Comparison of ENCODE assay signal across 8 cellular contexts in the genomic region with DNA sequence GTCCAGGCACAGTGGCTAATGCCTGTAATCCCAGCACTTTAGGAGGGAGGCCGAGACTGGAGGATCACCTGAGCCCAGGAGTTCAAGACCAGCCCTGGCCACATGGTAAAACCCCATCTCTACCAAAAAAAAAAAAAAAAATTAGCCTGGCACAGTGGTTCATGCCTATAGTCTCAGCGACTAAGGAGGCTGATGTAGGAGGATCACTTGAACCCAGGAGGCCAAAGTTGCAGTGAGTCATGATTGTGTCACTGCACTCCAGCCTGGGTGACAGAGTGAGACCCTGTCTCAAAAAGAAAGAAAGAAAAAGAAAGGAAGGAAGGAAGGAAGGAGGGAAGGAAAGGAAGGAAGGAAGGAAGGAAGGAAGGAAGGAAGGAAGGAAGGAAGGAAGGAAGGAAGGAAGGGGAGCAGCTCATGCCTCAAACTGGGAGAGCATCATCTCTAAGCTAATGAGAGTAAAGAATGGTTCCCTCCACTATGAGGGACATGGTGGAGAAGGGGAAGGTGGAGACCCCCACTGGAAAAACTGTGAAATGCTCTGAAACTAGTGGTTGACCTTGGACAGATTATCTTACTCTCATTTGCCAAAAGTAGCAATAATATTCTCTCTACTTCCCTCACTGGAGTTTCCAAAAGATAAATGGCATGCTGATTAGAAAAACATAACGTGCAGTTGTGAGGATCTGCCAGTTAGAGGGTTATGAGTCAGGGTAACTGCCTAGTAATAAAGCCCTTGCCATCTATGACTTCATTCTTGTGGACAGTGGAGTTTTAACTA. TPM values are rescaled to one million over a fixed set of nuclear protein-coding genes. Genes with fewer than 3 reads are reported as not detected.
DNase-seq lines count a peak whose midpoint lies in the region; ATAC-seq and TF ChIP-seq lines count a peak whose summit lies in the region.

No MANE protein-coding gene starts in this region.

- peaks cover 2% of the 10 kb centered on the region for H3K36me3 Mint-ChIP-seq in activated CD8-positive, alpha-beta memory T cell treated with anti-CD3 and anti-CD28 coated beads, Interleukin-2, amount 10 ng/mL, durations not matched to agents 7 days and 5 days
- H3K36me3 Mint-ChIP-seq in activated T-helper 2 cell treated with anti-CD3 and anti-CD28 coated beads, Interferon-gamma antibody, Interleukin-2, Interleukin-4, amounts not matched to agents 10 μg/mL and 5 μg/mL and 100 μg/mL, durations not matched to agents 14 hours and 24 hours and 36 hours (ENCODE audit: low read depth): no peaks in the 10 kb centered on the region
- H3K36me3 Mint-ChIP-seq in nephron (ENCODE audit: low read depth): no peaks in the 10 kb centered on the region

- peak overlapping the region; percentile 97 for H3K27ac Mint-ChIP-seq in activated CD8-positive, alpha-beta memory T cell treated with anti-CD3 and anti-CD28 coated beads, Interleukin-2, amount 10 ng/mL, durations not matched to agents 7 days and 5 days
- H3K27ac Mint-ChIP-seq in activated T-helper 2 cell treated with anti-CD3 and anti-CD28 coated beads, Interferon-gamma antibody, Interleukin-2, Interleukin-4, amounts not matched to agents 10 μg/mL and 5 μg/mL and 100 μg/mL, durations not matched to agents 14 hours and 24 hours and 36 hours: peak overlapping the region; percentile 93
- no peak overlapping the region for H3K27ac Mint-ChIP-seq in nephron

- DNase-seq in activated CD8-positive, alpha-beta memory T cell treated with anti-CD3 and anti-CD28 coated beads, Interleukin-2, amount 10 ng/mL, durations not matched to agents 7 days and 5 days: no peak
- no peak for DNase-seq in activated CD8-positive, alpha-beta memory T cell treated with anti-CD3 and anti-CD28 coated beads, Interleukin-2, amount 50 U/mL, for 48 hours
- DNase-seq in Kasumi-1 (lab: John Stamatoyannopoulos, UW) (peak; percentile 72 to 82), HK-2 (ENCODE audit: unreplicated experiment) (no peak), NCI-H2171 (lab: John Stamatoyannopoulos, UW) (no peak)
- no peak for DNase-seq in activated T-helper 2 cell treated with anti-CD3 and anti-CD28 coated beads, Interferon-gamma antibody, Interleukin-2, Interleukin-4, amounts not matched to agents 10 μg/mL and 5 μg/mL and 100 μg/mL, durations not matched to agents 14 hours and 24 hours and 36 hours (ENCODE audit: low spot score)

- peak; percentile 45 for ATAC-seq in activated CD8-positive, alpha-beta memory T cell treated with anti-CD3 and anti-CD28 coated beads, Interleukin-2, amount 10 ng/mL, durations not matched to agents 7 days and 5 days
- ATAC-seq in HG03565 (IDR thresholded peaks at IDR 0.05; ENCODE audit: unreplicated experiment): no peak

- CTCF ChIA-PET in activated CD8-positive, alpha-beta memory T cell treated with anti-CD3 and anti-CD28 coated beads, Interleukin-2, amount 10 ng/mL, durations not matched to agents 7 days and 5 days (lab: Charles Lee): interaction anchor here (0.7 to 4.7 kb wide), 11 partner anchors 12 to 333 kb away, joined by 3 to 112 read pairs (median 8); partner anchors contain the start of genes GIMAP1, GIMAP4, GIMAP5 and GIMAP7

- H3K27me3 Mint-ChIP-seq in activated CD8-positive, alpha-beta memory T cell treated with anti-CD3 and anti-CD28 coated beads, Interleukin-2, amount 10 ng/mL, durations not matched to agents 7 days and 5 days: no peaks in the 10 kb centered on the region
- no peaks in the 10 kb centered on the region for H3K27me3 Mint-ChIP-seq in activated T-helper 2 cell treated with anti-CD3 and anti-CD28 coated beads, Interferon-gamma antibody, Interleukin-2, Interleukin-4, amounts not matched to agents 10 μg/mL and 5 μg/mL and 100 μg/mL, durations not matched to agents 14 hours and 24 hours and 36 hours (ENCODE audit: low read depth)
- no peaks in the 10 kb centered on the region for H3K27me3 Mint-ChIP-seq in nephron (ENCODE audit: low read depth)

- intact Hi-C loops in activated T-helper 2 cell treated with anti-CD3 and anti-CD28 coated beads, Interferon-gamma antibody, Interleukin-2, Interleukin-4, amounts not matched to agents 10 μg/mL and 5 μg/mL and 100 μg/mL, durations not matched to agents 14 hours and 24 hours and 36 hours (cut with micrococcal nuclease): loop anchor here (1.0 to 5.0 kb wide), 9 partner anchors 20 to 433 kb away; partner anchors contain the start of genes GIMAP1 and GIMAP6

- no peak overlapping the region for H3K4me3 Mint-ChIP-seq in activated CD8-positive, alpha-beta memory T cell treated with anti-CD3 and anti-CD28 coated beads, Interleukin-2, amount 10 ng/mL, durations not matched to agents 7 days and 5 days
- H3K4me3 Mint-ChIP-seq in activated T-helper 2 cell treated with anti-CD3 and anti-CD28 coated beads, Interferon-gamma antibody, Interleukin-2, Interleukin-4, amounts not matched to agents 10 μg/mL and 5 μg/mL and 100 μg/mL, durations not matched to agents 14 hours and 24 hours and 36 hours (ENCODE audit: low read depth): no peak overlapping the region
- no peak overlapping the region for H3K4me3 Mint-ChIP-seq in nephron

- H3K4me1 Mint-ChIP-seq in activated CD8-positive, alpha-beta memory T cell treated with anti-CD3 and anti-CD28 coated beads, Interleukin-2, amount 10 ng/mL, durations not matched to agents 7 days and 5 days: peaks cover 58% of the 10 kb centered on the region
- H3K4me1 Mint-ChIP-seq in activated T-helper 2 cell treated with anti-CD3 and anti-CD28 coated beads, Interferon-gamma antibody, Interleukin-2, Interleukin-4, amounts not matched to agents 10 μg/mL and 5 μg/mL and 100 μg/mL, durations not matched to agents 14 hours and 24 hours and 36 hours (ENCODE audit: low read depth): peaks cover 48% of the 10 kb centered on the region
- H3K4me1 Mint-ChIP-seq in nephron: no peaks in the 10 kb centered on the region

- H3K9me3 Mint-ChIP-seq in activated CD8-positive, alpha-beta memory T cell treated with anti-CD3 and anti-CD28 coated beads, Interleukin-2, amount 10 ng/mL, durations not matched to agents 7 days and 5 days (ENCODE audit: low read depth): no peaks in the 10 kb centered on the region
- H3K9me3 Mint-ChIP-seq in activated T-helper 2 cell treated with anti-CD3 and anti-CD28 coated beads, Interferon-gamma antibody, Interleukin-2, Interleukin-4, amounts not matched to agents 10 μg/mL and 5 μg/mL and 100 μg/mL, durations not matched to agents 14 hours and 24 hours and 36 hours: no peaks in the 10 kb centered on the region
- H3K9me3 Mint-ChIP-seq in nephron: no peaks in the 10 kb centered on the region

- TF ChIP-seq CTCF in nephron (IDR thresholded peaks at IDR 0.05; ENCODE audit: unreplicated experiment in 3 of 3): peak; percentile 35 to 49 (median 36)

RNA-seq across cellular contexts. Expression of gene GIMAP5, which starts 16.8 kb away (rescaled TPM):
- 10 to 100 TPM; 41.0 to 42.5 TPM for total RNA-seq in activated CD8-positive, alpha-beta memory T cell treated with anti-CD3 and anti-CD28 coated beads, Interleukin-2, amount 10 ng/mL, durations not matched to agents 7 days and 5 days
- 42.9 and 46.7 TPM in 2 replicates for total RNA-seq in activated T-helper 2 cell treated with anti-CD3 and anti-CD28 coated beads, Interferon-gamma antibody, Interleukin-2, Interleukin-4, amounts not matched to agents 10 μg/mL and 5 μg/mL and 100 μg/mL, durations not matched to agents 14 hours and 24 hours and 36 hours

RNA-seq across cellular contexts. Expression of gene GIMAP1, which starts 37.6 kb away (rescaled TPM):
- total RNA-seq in activated CD8-positive, alpha-beta memory T cell treated with anti-CD3 and anti-CD28 coated beads, Interleukin-2, amount 10 ng/mL, durations not matched to agents 7 days and 5 days: 10 to 100 TPM in 1 of 2 experiments, 1 to 10 TPM in 1; 6.8 to 12.4 TPM
- 3.9 and 4.5 TPM in 2 replicates for total RNA-seq in activated T-helper 2 cell treated with anti-CD3 and anti-CD28 coated beads, Interferon-gamma antibody, Interleukin-2, Interleukin-4, amounts not matched to agents 10 μg/mL and 5 μg/mL and 100 μg/mL, durations not matched to agents 14 hours and 24 hours and 36 hours

RNA-seq across cellular contexts. Expression of gene TMEM176B, which starts 46.1 kb away (rescaled TPM):
- total RNA-seq in activated CD8-positive, alpha-beta memory T cell treated with anti-CD3 and anti-CD28 coated beads, Interleukin-2, amount 10 ng/mL, durations not matched to agents 7 days and 5 days: not detected
- 0.14 TPM in 1 of 2 replicates, not detected in the other for total RNA-seq in activated T-helper 2 cell treated with anti-CD3 and anti-CD28 coated beads, Interferon-gamma antibody, Interleukin-2, Interleukin-4, amounts not matched to agents 10 μg/mL and 5 μg/mL and 100 μg/mL, durations not matched to agents 14 hours and 24 hours and 36 hours

RNA-seq across cellular contexts. Expression of gene TMEM176A, which starts 46.6 kb away (rescaled TPM):
- not detected for total RNA-seq in activated CD8-positive, alpha-beta memory T cell treated with anti-CD3 and anti-CD28 coated beads, Interleukin-2, amount 10 ng/mL, durations not matched to agents 7 days and 5 days
- not detected in 2 replicates for total RNA-seq in activated T-helper 2 cell treated with anti-CD3 and anti-CD28 coated beads, Interferon-gamma antibody, Interleukin-2, Interleukin-4, amounts not matched to agents 10 μg/mL and 5 μg/mL and 100 μg/mL, durations not matched to agents 14 hours and 24 hours and 36 hours

Comparison
In these comparisons a context has a peak if more than half of its experiments do, and no peak if none do; other contexts are left out.
1. DNase-seq: peak in Kasumi-1 (2 of 2); none in activated CD8-positive, alpha-beta memory T cell treated with anti-CD3 and anti-CD28 coated beads, Interleukin-2, amount 10 ng/mL, durations not matched to agents 7 days and 5 days (single experiment), activated CD8-positive, alpha-beta memory T cell treated with anti-CD3 and anti-CD28 coated beads, Interleukin-2, amount 50 U/mL, for 48 hours (single experiment), activated T-helper 2 cell treated with anti-CD3 and anti-CD28 coated beads, Interferon-gamma antibody, Interleukin-2, Interleukin-4, amounts not matched to agents 10 μg/mL and 5 μg/mL and 100 μg/mL, durations not matched to agents 14 hours and 24 hours and 36 hours (single experiment), HK-2 (single experiment) and NCI-H2171 (single experiment).
2. H3K27ac Mint-ChIP-seq: peak in activated CD8-positive, alpha-beta memory T cell treated with anti-CD3 and anti-CD28 coated beads, Interleukin-2, amount 10 ng/mL, durations not matched to agents 7 days and 5 days (single experiment) and activated T-helper 2 cell treated with anti-CD3 and anti-CD28 coated beads, Interferon-gamma antibody, Interleukin-2, Interleukin-4, amounts not matched to agents 10 μg/mL and 5 μg/mL and 100 μg/mL, durations not matched to agents 14 hours and 24 hours and 36 hours (single experiment); none in nephron (0 of 3).